Comparison of ENCODE assay signal across 17 cellular contexts in genomic region chr5:92912280-92912679, GRCh38.
"Had no signal": no experiment of that assay in that cellular context is flagged by ENCODE, and none has a peak within 500 bp of the region (broad histone marks: within the 10 kb centered on the region; RNA-seq: fewer than 3 reads in every experiment).

No MANE protein-coding gene starts in this region.

- H3K9me3 Mint-ChIP-seq: activated T-cell treated with anti-CD3 and anti-CD28 coated beads, Interleukin-2, amount 50 U/mL, for 24 hours had no signal

- H3K36me3 ChIP-seq: neutrophil, stomach, upper lobe of left lung had no signal

- H3K9me3 ChIP-seq: neutrophil, stomach, testis, upper lobe of left lung had no signal

- H3K4me1 ChIP-seq: parathyroid adenoma, stomach, testis, upper lobe of left lung had no signal

- H3K4me3 ChIP-seq: stomach, testis, upper lobe of left lung had no signal

- H3K27ac Mint-ChIP-seq: activated CD8-positive, alpha-beta memory T cell treated with anti-CD3 and anti-CD28 coated beads, Interleukin-2, amount 10 ng/mL, durations not matched to agents 7 days and 5 days; activated T-cell treated with anti-CD3 and anti-CD28 coated beads, Interleukin-2, amount 50 U/mL, for 24 hours; effector memory CD8-positive, alpha-beta T cell had no signal

- H3K27me3 Mint-ChIP-seq: activated CD8-positive, alpha-beta memory T cell treated with anti-CD3 and anti-CD28 coated beads, Interleukin-2, amount 10 ng/mL, durations not matched to agents 7 days and 5 days; activated T-cell treated with anti-CD3 and anti-CD28 coated beads, Interleukin-2, amount 50 U/mL, for 24 hours; effector memory CD8-positive, alpha-beta T cell had no signal

- DNase-seq: activated CD4-positive, alpha-beta T cell treated with anti-CD3 and anti-CD28 coated beads, Interleukin-2, amount 50 U/mL, for 48 hours; activated CD8-positive, alpha-beta memory T cell treated with anti-CD3 and anti-CD28 coated beads, Interleukin-2, amount 10 ng/mL, durations not matched to agents 7 days and 5 days; activated effector memory CD4-positive, alpha-beta T cell treated with Interleukin-2 at 50 U/mL for 16 hours; activated naive CD4-positive, alpha-beta T cell treated with anti-CD3 and anti-CD28 coated beads, Interleukin-2, amount 50 U/mL, for 16 hours; activated T-cell treated with anti-CD3 and anti-CD28 coated beads, Interleukin-2, amount 50 U/mL, for 24 hours; dermis blood vessel endothelial cell; effector memory CD8-positive, alpha-beta T cell; foreskin melanocyte; head of caudate nucleus; mesenchymal stem cell; stimulated activated CD4-positive, alpha-beta T cell treated with anti-CD3 and anti-CD28 coated beads, Interleukin-12 subunit alpha, Interleukin-12 subunit beta, amount 100 ng/mL, for 4 hours; stimulated activated CD4-positive, alpha-beta T cell treated with anti-CD3 and anti-CD28 coated beads, Interleukin-2, amount 100 ng/mL, for 24 hours; stomach; testis; upper lobe of left lung had no signal

- H3K36me3 Mint-ChIP-seq: activated CD8-positive, alpha-beta memory T cell treated with anti-CD3 and anti-CD28 coated beads, Interleukin-2, amount 10 ng/mL, durations not matched to agents 7 days and 5 days had no signal

- H3K4me3 Mint-ChIP-seq: activated CD8-positive, alpha-beta memory T cell treated with anti-CD3 and anti-CD28 coated beads, Interleukin-2, amount 10 ng/mL, durations not matched to agents 7 days and 5 days; activated T-cell treated with anti-CD3 and anti-CD28 coated beads, Interleukin-2, amount 50 U/mL, for 24 hours; effector memory CD8-positive, alpha-beta T cell had no signal

- H3K4me1 Mint-ChIP-seq: activated CD8-positive, alpha-beta memory T cell treated with anti-CD3 and anti-CD28 coated beads, Interleukin-2, amount 10 ng/mL, durations not matched to agents 7 days and 5 days had no signal

- H3K27me3 ChIP-seq: neutrophil, stomach, testis, upper lobe of left lung had no signal
